Comparison of ENCODE assay signal across 8 cellular contexts in the genomic region with DNA sequence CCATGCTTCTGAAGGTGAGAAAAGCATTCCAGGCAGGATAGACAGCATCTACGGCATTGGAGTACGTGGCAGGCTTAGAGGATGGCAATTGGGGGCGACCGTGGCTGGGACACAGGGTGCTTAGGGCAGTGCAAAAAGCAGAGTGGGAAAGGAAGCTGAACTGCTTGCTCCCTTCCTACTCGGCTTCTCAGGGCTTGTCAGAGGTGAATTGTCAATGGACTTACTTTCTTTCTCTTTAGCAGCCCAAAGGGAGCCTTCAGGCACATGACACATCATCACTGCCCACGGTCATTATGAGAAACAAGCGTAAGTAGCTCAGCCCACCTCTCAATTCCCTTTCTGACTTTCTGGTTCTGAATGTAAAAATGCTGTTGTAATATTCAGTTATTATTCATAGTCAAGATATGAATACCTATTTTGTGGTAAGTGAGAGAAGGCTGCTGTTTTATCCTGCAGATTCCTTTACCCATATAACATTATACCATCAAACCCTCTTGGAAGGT.
A peak's percentile ranks its signal among the peaks of the same experiment; 100 is the strongest.
DNase-seq lines count a peak whose midpoint lies in the region; ATAC-seq, FAIRE-seq and TF ChIP-seq lines count a peak whose summit lies in the region.
"Had no signal": no experiment of that assay in that cellular context is flagged by ENCODE, and none has a peak within 500 bp of the region (broad histone marks: within the 10 kb centered on the region; RNA-seq: fewer than 3 reads in every experiment).

No MANE protein-coding gene starts in this region.

- no peak for FAIRE-seq in frontal cortex (lab: Jason Lieb, UNC)

- H3K4me1 ChIP-seq in hepatocyte (ENCODE audit: insufficient read depth) = peaks cover 26% of the 10 kb centered on the region

- H3K9me3 ChIP-seq in hepatocyte (ENCODE audit: low read depth) = no peaks in the 10 kb centered on the region

- no peaks in the 10 kb centered on the region for H3K9me2 ChIP-seq in hepatocyte (replicated peaks; ENCODE audit: insufficient read depth)

- DNase-seq in hepatocyte (ENCODE audit: low spot score) (no peak), mesenteric fat pad (ENCODE audit: low spot score) (no peak), frontal cortex (ENCODE audit: low spot score in 2 of 2) (no peak), D341Med (ENCODE audit: low spot score) (no peak)
- DNase-seq: NCI-H446 had no signal

- no peaks in the 10 kb centered on the region for H4K20me1 ChIP-seq in hepatocyte (ENCODE audit: insufficient read depth, poor library complexity, severe bottlenecking)

- no peaks in the 10 kb centered on the region for H3K36me3 ChIP-seq in hepatocyte (replicated peaks; ENCODE audit: insufficient read depth, low read depth)

- no peak for TF ChIP-seq CTCF in hepatocyte (IDR thresholded peaks at IDR 0.05; ENCODE audit: poor library complexity)

- no peak overlapping the region for H2AFZ ChIP-seq in hepatocyte

- peaks cover 9% of the 10 kb centered on the region for H3K79me2 ChIP-seq in hepatocyte

- H3K4me2 ChIP-seq in hepatocyte = no peak overlapping the region

- H3K27me3 ChIP-seq in hepatocyte = no peaks in the 10 kb centered on the region

- no peak overlapping the region for H3K4me3 ChIP-seq in hepatocyte

- H3K27ac ChIP-seq in hepatocyte = peak overlapping the region; percentile 95

- WGBS in hepatocyte (ENCODE audit: low lambda C conversion rate, missing lambda C conversion rate) = 95% methylated on average over 7 of the region's 7 CpGs

- ATAC-seq in GM18502 (IDR thresholded peaks at IDR 0.05; ENCODE audit: poor library complexity, unreplicated experiment) (peak; percentile 53), GM19372 (IDR thresholded peaks at IDR 0.05; ENCODE audit: low read depth, unreplicated experiment) (peak; percentile 58), HG03097 (IDR thresholded peaks at IDR 0.05; ENCODE audit: low FRiP score, unreplicated experiment) (peak; percentile 37)
